In the genomic region with DNA sequence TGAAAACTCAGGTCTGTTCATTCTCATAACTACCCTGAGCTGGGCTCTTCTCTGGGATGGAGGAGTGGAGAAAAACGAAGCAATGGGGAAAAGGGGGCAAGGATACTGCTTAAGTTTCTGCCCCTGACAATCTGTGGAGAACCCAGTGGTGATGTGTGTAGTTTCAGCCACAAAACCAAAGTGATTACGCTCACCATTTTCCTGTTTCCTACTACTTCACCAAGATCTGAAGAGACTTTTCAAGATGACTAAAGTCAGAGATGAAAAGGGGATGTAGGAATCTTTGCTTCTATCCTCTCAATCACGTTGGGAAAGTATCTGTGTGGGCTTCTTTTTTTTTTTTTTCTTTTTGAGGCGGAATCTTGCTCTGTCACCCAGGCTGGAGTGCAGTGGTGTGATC, we compare ENCODE assay signal across 11 cellular contexts. TPM values are rescaled to one million over a fixed set of nuclear protein-coding genes. Genes with fewer than 3 reads are reported as not detected.
DNase-seq lines count a peak whose midpoint lies in the region; ATAC-seq lines count a peak whose summit lies in the region.
"Had no signal": no experiment of that assay in that cellular context is flagged by ENCODE, and none has a peak within 500 bp of the region (broad histone marks: within the 10 kb centered on the region; RNA-seq: fewer than 3 reads in every experiment).

No MANE protein-coding gene starts in this region.

- ATAC-seq in GM18861 (IDR thresholded peaks at IDR 0.05; ENCODE audit: unreplicated experiment) (peak; percentile 60), GM21390 (IDR thresholded peaks at IDR 0.05; ENCODE audit: unreplicated experiment) (peak; percentile 87), HG03064 (IDR thresholded peaks at IDR 0.05; ENCODE audit: low read depth, unreplicated experiment) (peak; percentile 77)
- peak; percentile 87 for ATAC-seq in activated T-helper 17 cell treated with anti-CD3 and anti-CD28 coated beads, Interleukin-2, amount 50 U/mL, for 72 hours (replicated peaks)
- ATAC-seq: left lobe of liver had no signal

- no peak overlapping the region for H3K27ac Mint-ChIP-seq in activated T-helper 17 cell treated with anti-CD3 and anti-CD28 coated beads, Interleukin-2, amount 50 U/mL, for 72 hours

- no peak overlapping the region for H3K4me3 Mint-ChIP-seq in activated T-helper 17 cell treated with anti-CD3 and anti-CD28 coated beads, Interleukin-2, amount 50 U/mL, for 72 hours

- H2BK15ac ChIP-seq in mesenchymal stem cell (ENCODE audit: low read depth, poor library complexity, severe bottlenecking), result no peak overlapping the region

- H4K8ac ChIP-seq in mesenchymal stem cell (ENCODE audit: low read length), result no peak overlapping the region

- H2BK5ac ChIP-seq in mesenchymal stem cell (ENCODE audit: low read depth, low read length, poor library complexity, severe bottlenecking), result no peak overlapping the region

- H3K27ac ChIP-seq in mesenchymal stem cell (ENCODE audit: low read length, poor library complexity, severe bottlenecking), result no peak overlapping the region

- 96% methylated on average over 2 of the region's 4 CpGs for WGBS in mesenchymal stem cell

- peaks cover 3% of the 10 kb centered on the region for H3K27me3 Mint-ChIP-seq in activated T-helper 17 cell treated with anti-CD3 and anti-CD28 coated beads, Interleukin-2, amount 50 U/mL, for 72 hours

- no peak overlapping the region for H2AK5ac ChIP-seq in mesenchymal stem cell (ENCODE audit: low read length, severe bottlenecking)

- H4K91ac ChIP-seq in mesenchymal stem cell (ENCODE audit: low read length), result no peak overlapping the region

- H3K4ac ChIP-seq in mesenchymal stem cell (ENCODE audit: low read depth in 1 of 2, low read length in 2 of 2), result no peak overlapping the region

- H2AFZ ChIP-seq in mesenchymal stem cell (ENCODE audit: low read depth, low read length), result no peak overlapping the region

- no peaks in the 10 kb centered on the region for H3K79me1 ChIP-seq in mesenchymal stem cell (replicated peaks; ENCODE audit: low read length, poor library complexity, severe bottlenecking)

- H3K9ac ChIP-seq in mesenchymal stem cell (ENCODE audit: low read length), result no peak overlapping the region
- H3K9ac ChIP-seq: SK-N-SH had no signal

- no peaks in the 10 kb centered on the region for H3K36me3 ChIP-seq in mesenchymal stem cell (ENCODE audit: control insufficient read depth in 1 of 2, insufficient read depth in 2 of 2, low read depth in 1 of 2, low read length in 2 of 2)

- no peaks in the 10 kb centered on the region for H3K27me3 ChIP-seq in mesenchymal stem cell (ENCODE audit: control insufficient read depth in 1 of 2, insufficient read depth in 1 of 2, low read length in 2 of 2)

- no peaks in the 10 kb centered on the region for H3K4me1 Mint-ChIP-seq in activated T-helper 17 cell treated with anti-CD3 and anti-CD28 coated beads, Interleukin-2, amount 50 U/mL, for 72 hours

- no peaks in the 10 kb centered on the region for H3K4me1 ChIP-seq in mesenchymal stem cell (ENCODE audit: control insufficient read depth, insufficient read depth, low read depth, low read length)

- no peak overlapping the region for H3K18ac ChIP-seq in mesenchymal stem cell (ENCODE audit: low read depth in 1 of 2, low read length in 2 of 2)

- no peak overlapping the region for H3K23ac ChIP-seq in mesenchymal stem cell (ENCODE audit: low read length in 2 of 2)

- H3K4me2 ChIP-seq in mesenchymal stem cell (ENCODE audit: low read length, poor library complexity, severe bottlenecking), result no peak overlapping the region
- H3K4me2 ChIP-seq: SK-N-SH had no signal

- H3K9me3 Mint-ChIP-seq in activated T-helper 17 cell treated with anti-CD3 and anti-CD28 coated beads, Interleukin-2, amount 50 U/mL, for 72 hours, result no peaks in the 10 kb centered on the region

- no peaks in the 10 kb centered on the region for H3K36me3 Mint-ChIP-seq in activated T-helper 17 cell treated with anti-CD3 and anti-CD28 coated beads, Interleukin-2, amount 50 U/mL, for 72 hours (ENCODE audit: low read depth)

- no peak overlapping the region for H2BK12ac ChIP-seq in mesenchymal stem cell (ENCODE audit: low read length in 2 of 2)

- H3K14ac ChIP-seq in mesenchymal stem cell (ENCODE audit: low read length in 2 of 2), result no peak overlapping the region

- no peak overlapping the region for H3K4me3 ChIP-seq in mesenchymal stem cell (ENCODE audit: insufficient read depth in 1 of 2, low read depth in 1 of 2, low read length in 2 of 2)

- no peak for DNase-seq in activated effector memory CD4-positive, alpha-beta T cell treated with anti-CD3 and anti-CD28 coated beads, Interleukin-2, amount 50 U/mL, for 16 hours
- DNase-seq in mesenchymal stem cell (no peak), putamen (ENCODE audit: low spot score) (no peak)
- DNase-seq: caudate nucleus, DMS 273 treated with DMSO at 0.1 percent for 48 hours, SK-N-SH had no signal

- H2BK120ac ChIP-seq in mesenchymal stem cell (ENCODE audit: low read depth, low read length), result no peak overlapping the region

- no peaks in the 10 kb centered on the region for H3K9me3 ChIP-seq in mesenchymal stem cell (ENCODE audit: control insufficient read depth, low read length)
- H3K9me3 ChIP-seq: SK-N-SH had no signal

RNA-seq across cellular contexts. Expression of a gene that starts 8.3 kb away (rescaled TPM):
- 10 to 100 TPM; 61.4 to 86.9 TPM for total RNA-seq in activated T-helper 17 cell treated with anti-CD3 and anti-CD28 coated beads, Interleukin-2, amount 50 U/mL, for 72 hours
- polyA plus RNA-seq in mesenchymal stem cell (2013, experiment 1 of 2), result 181 TPM
- 175 TPM for polyA plus RNA-seq in mesenchymal stem cell (2013, experiment 2 of 2)
